ENCODE assay signal across 8 cellular contexts in the genomic region with DNA sequence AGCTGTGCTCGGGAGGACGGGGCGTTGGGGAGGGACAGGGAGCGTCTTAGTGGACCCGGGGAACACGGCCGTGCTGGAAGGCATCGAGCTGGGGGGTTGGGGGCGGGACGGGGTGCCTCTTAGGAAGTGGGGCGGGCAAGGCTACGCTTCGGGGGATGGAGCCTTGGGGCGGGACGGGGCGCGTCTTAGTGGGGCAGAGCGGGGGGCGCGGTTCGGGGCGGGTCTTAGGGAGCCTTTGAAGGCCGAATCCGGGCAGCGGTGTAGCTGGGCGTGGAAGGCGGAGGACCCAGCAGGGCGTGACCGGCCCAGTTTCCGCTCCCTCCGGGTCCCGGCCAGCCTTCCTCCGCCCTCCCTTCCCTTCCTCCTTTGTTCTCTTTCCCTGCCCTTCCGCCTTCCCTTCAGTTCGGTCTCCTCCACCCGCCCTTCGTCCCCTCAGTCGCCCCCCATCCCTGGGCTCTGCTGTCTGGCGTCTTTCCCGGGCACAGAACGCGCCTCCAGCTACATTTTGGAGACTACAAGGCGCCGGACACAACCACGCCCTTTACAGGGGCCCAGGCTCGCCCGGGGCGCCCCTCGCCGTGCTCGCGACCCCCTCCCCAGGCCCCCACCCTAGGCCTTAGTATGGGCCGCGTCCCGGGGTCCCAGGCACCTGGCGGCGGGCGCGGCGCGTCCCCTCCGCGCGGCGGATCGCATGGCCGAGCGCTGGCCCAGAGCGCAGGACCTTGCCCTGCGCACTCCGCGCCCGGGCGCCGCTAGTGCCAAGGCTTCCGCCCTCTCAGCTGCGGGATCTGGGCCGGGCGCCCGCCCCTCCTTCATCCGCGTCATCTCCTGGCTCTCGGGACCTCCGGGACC.
DNase-seq lines count a peak whose midpoint lies in the region; ATAC-seq lines count a peak whose summit lies in the region.

A gene with protein sequence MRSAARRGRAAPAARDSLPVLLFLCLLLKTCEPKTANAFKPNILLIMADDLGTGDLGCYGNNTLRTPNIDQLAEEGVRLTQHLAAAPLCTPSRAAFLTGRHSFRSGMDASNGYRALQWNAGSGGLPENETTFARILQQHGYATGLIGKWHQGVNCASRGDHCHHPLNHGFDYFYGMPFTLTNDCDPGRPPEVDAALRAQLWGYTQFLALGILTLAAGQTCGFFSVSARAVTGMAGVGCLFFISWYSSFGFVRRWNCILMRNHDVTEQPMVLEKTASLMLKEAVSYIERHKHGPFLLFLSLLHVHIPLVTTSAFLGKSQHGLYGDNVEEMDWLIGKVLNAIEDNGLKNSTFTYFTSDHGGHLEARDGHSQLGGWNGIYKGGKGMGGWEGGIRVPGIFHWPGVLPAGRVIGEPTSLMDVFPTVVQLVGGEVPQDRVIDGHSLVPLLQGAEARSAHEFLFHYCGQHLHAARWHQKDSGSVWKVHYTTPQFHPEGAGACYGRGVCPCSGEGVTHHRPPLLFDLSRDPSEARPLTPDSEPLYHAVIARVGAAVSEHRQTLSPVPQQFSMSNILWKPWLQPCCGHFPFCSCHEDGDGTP (minus strand): TSS at position 757 of the 852 bp plus-strand sequence. CDS start 64 bp downstream, at position 693.

- ATAC-seq in GM21526 (IDR thresholded peaks at IDR 0.05; ENCODE audit: low FRiP score, unreplicated experiment): peak; percentile 93

- DNase-seq in DMS 273 (lab: John Stamatoyannopoulos, UW; ENCODE audit: unreplicated experiment): peak; percentile 85
- DNase-seq in HuH-7.5 (ENCODE audit: low spot score): peak; percentile 52
- peak; percentile 7 to 11 for DNase-seq in activated CD4-positive, alpha-beta T cell treated with anti-CD3 and anti-CD28 coated beads for 4 hours
- DNase-seq in dedifferentiated amniotic fluid mesenchymal stem cell (ENCODE audit: extremely low spot score): peak; percentile 59
- peak; percentile 97 for DNase-seq in left kidney (ENCODE audit: low read depth, low spot score)
- DNase-seq in stimulated activated CD4-positive, alpha-beta T cell treated with anti-CD3 and anti-CD28 coated beads, Interleukin-2, amount 100 ng/mL, for 48 hours: peak; percentile 3 to 21
- no peak for DNase-seq in AML-193 (lab: John Stamatoyannopoulos, UW)

Comparison
In these comparisons a context has a peak if more than half of its experiments do, and no peak if none do; other contexts are left out.
1. DNase-seq: peak in DMS 273 (single experiment), HuH-7.5 (single experiment), activated CD4-positive, alpha-beta T cell treated with anti-CD3 and anti-CD28 coated beads for 4 hours (2 of 2), dedifferentiated amniotic fluid mesenchymal stem cell (single experiment), left kidney (single experiment) and stimulated activated CD4-positive, alpha-beta T cell treated with anti-CD3 and anti-CD28 coated beads, Interleukin-2, amount 100 ng/mL, for 48 hours (2 of 2); none in AML-193 (0 of 2).